In genomic region chr3:100120022-100120421, GRCh38 we compare ENCODE assay signal across 23 cellular contexts.
"Had no signal": no experiment of that assay in that cellular context is flagged by ENCODE, and none has a peak within 500 bp of the region (broad histone marks: within the 10 kb centered on the region; RNA-seq: fewer than 3 reads in every experiment).

No MANE protein-coding gene starts in this region.

- H3K9me3 ChIP-seq: breast epithelium, SJSA1 had no signal

- H3K27me3 ChIP-seq: breast epithelium, SJSA1 had no signal

- ATAC-seq: activated CD4-positive, CD25-positive, alpha-beta regulatory T cell treated with anti-CD3 and anti-CD28 coated beads, Interleukin-2, amount 50 U/mL, for 24 hours; activated CD8-positive, alpha-beta T cell treated with anti-CD3 and anti-CD28 coated beads, Interleukin-2, amount 10 ng/mL, durations not matched to agents 7 days and 5 days; Panc1; SK-N-SH treated with all-trans-retinoic acid at 6 μM for 48 hours had no signal

- H3K4me1 ChIP-seq: breast epithelium, SJSA1 had no signal

- DNase-seq: activated CD4-positive, alpha-beta T cell treated with anti-CD3 and anti-CD28 coated beads for 4 hours; activated CD4-positive, alpha-beta T cell treated with anti-CD3 and anti-CD28 coated beads, Interleukin-2, amount 50 U/mL, for 4 hours; activated CD8-positive, alpha-beta memory T cell treated with anti-CD3 and anti-CD28 coated beads, Interleukin-2, amount 50 U/mL, for 48 hours; activated CD8-positive, alpha-beta T cell treated with anti-CD3 and anti-CD28 coated beads, Interleukin-2, amount 10 ng/mL, durations not matched to agents 7 days and 5 days; activated naive CD4-positive, alpha-beta T cell; activated T-cell treated with anti-CD3 and anti-CD28 coated beads, Interleukin-2, amount 50 U/mL, for 1 hour; aorta; KG1; NCI-H1048; NCI-H146; NCI-H187 treated with DMSO at 0.1 percent for 48 hours; NCI-H2081 treated with DMSO at 0.1 percent for 48 hours; NCI-H226; NCI-H69; NK-92 treated with Interleukin-12 subunit alpha and Interleukin-12 subunit beta, amount 100 ng/mL, for 24 hours; OCI-M1; RPMI8226; SHP77 had no signal

- H3K27ac ChIP-seq: breast epithelium, SJSA1 had no signal

- H3K36me3 ChIP-seq: breast epithelium, SJSA1 had no signal

- H3K4me3 ChIP-seq: breast epithelium, SJSA1 had no signal
